Comparison of ENCODE assay signal across 8 cellular contexts in the genomic region with DNA sequence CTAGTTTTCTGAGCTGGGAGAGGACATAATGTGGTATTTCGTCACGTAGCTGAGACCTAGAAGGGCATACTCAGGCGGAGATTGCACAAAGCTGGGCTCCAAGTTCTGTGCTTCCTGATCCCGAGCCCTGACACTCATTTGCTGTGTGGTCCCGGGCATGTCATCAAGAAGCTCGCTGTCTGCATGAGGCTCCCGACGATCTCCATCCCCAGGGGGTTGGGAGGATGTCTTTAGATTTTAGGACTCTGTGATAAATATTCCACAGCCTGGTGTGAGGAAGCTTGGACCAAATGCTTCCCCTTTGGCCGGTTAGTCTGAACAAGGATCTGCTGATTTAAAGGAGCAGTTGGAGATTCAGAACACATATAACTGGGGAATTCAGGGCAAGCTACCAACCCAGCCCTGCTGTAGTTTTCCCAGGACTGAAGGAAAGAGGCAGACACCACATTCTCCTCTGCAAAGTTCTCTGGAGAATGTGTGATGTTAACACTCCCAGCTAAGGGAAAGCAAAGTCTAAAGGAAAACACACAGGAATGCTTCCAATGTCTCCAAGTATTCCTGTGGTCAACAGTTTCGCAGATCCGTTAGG. TPM values are rescaled to one million over a fixed set of nuclear protein-coding genes. Genes with fewer than 3 reads are reported as not detected.
A peak's percentile ranks its signal among the peaks of the same experiment; 100 is the strongest.
DNase-seq lines count a peak whose midpoint lies in the region; ATAC-seq and TF ChIP-seq lines count a peak whose summit lies in the region.

No MANE protein-coding gene starts in this region.

- peaks cover 5% of the 10 kb centered on the region for H3K27me3 Mint-ChIP-seq in brain
- H3K27me3 Mint-ChIP-seq in natural killer cell treated with Interleukin-12 subunit alpha and Interleukin-12 subunit beta and Interleukin-15 and Interleukin-18, amount 100 ng/mL, for 72 hours, result peaks cover 8 to 10% of the 10 kb centered on the region in 2 donors
- no peaks in the 10 kb centered on the region for H3K27me3 Mint-ChIP-seq in activated naive CD4-positive, alpha-beta T cell treated with anti-CD3 and anti-CD28 coated beads, Interleukin-2, amount 10 ng/mL, durations not matched to agents 7 days and 5 days

- peaks cover 40% of the 10 kb centered on the region for H3K4me1 ChIP-seq in skeletal muscle satellite cell (ENCODE audit: control insufficient read depth, insufficient read depth, low read length)

- CTCF ChIA-PET in activated naive CD4-positive, alpha-beta T cell treated with anti-CD3 and anti-CD28 coated beads, Interleukin-2, amount 10 ng/mL, durations not matched to agents 7 days and 5 days (lab: Charles Lee), result no interaction called here

- H3K36me3 ChIP-seq in skeletal muscle satellite cell (ENCODE audit: insufficient read depth, low read length), result no peaks in the 10 kb centered on the region

- peak overlapping the region; percentile 50 for H3K4me3 ChIP-seq in skeletal muscle satellite cell (ENCODE audit: low read length)

- peak overlapping the region; percentile 41 to 82 (median 75) for H3K4me3 Mint-ChIP-seq in brain
- no peak overlapping the region for H3K4me3 Mint-ChIP-seq in natural killer cell treated with Interleukin-12 subunit alpha and Interleukin-12 subunit beta and Interleukin-15 and Interleukin-18, amount 100 ng/mL, for 72 hours
- no peak overlapping the region for H3K4me3 Mint-ChIP-seq in activated naive CD4-positive, alpha-beta T cell treated with anti-CD3 and anti-CD28 coated beads, Interleukin-2, amount 10 ng/mL, durations not matched to agents 7 days and 5 days

- peaks cover 79% of the 10 kb centered on the region for H3K4me1 Mint-ChIP-seq in brain
- no peaks in the 10 kb centered on the region for H3K4me1 Mint-ChIP-seq in natural killer cell treated with Interleukin-12 subunit alpha and Interleukin-12 subunit beta and Interleukin-15 and Interleukin-18, amount 100 ng/mL, for 72 hours (ENCODE audit: low read depth in 2 of 2)
- H3K4me1 Mint-ChIP-seq in activated naive CD4-positive, alpha-beta T cell treated with anti-CD3 and anti-CD28 coated beads, Interleukin-2, amount 10 ng/mL, durations not matched to agents 7 days and 5 days, result no peaks in the 10 kb centered on the region

- H3K9me3 Mint-ChIP-seq in brain, result peaks cover 0 to 6% (median 0%) of the 10 kb centered on the region in 5 experiments
- H3K9me3 Mint-ChIP-seq in natural killer cell treated with Interleukin-12 subunit alpha and Interleukin-12 subunit beta and Interleukin-15 and Interleukin-18, amount 100 ng/mL, for 72 hours, result no peaks in the 10 kb centered on the region
- H3K9me3 Mint-ChIP-seq in activated naive CD4-positive, alpha-beta T cell treated with anti-CD3 and anti-CD28 coated beads, Interleukin-2, amount 10 ng/mL, durations not matched to agents 7 days and 5 days, result no peaks in the 10 kb centered on the region

- peak overlapping the region; percentile 73 for H3K9ac ChIP-seq in skeletal muscle satellite cell (ENCODE audit: low read depth, low read length)

- peak overlapping the region; percentile 87 for H3K4me2 ChIP-seq in skeletal muscle satellite cell (ENCODE audit: low read length)

- no peaks in the 10 kb centered on the region for H3K27me3 ChIP-seq in skeletal muscle satellite cell (ENCODE audit: control insufficient read depth, insufficient read depth, low read length)

- ATAC-seq in GM19395 (IDR thresholded peaks at IDR 0.05; ENCODE audit: unreplicated experiment) (no peak), GM21528 (IDR thresholded peaks at IDR 0.05; ENCODE audit: low FRiP score, unreplicated experiment) (no peak)
- ATAC-seq in natural killer cell treated with Interleukin-12 subunit alpha and Interleukin-12 subunit beta and Interleukin-15 and Interleukin-18, amount 100 ng/mL, for 72 hours, result no peak

- H3K27ac Mint-ChIP-seq in brain, result peak overlapping the region; percentile 66 to 98 (median 93)
- no peak overlapping the region for H3K27ac Mint-ChIP-seq in natural killer cell treated with Interleukin-12 subunit alpha and Interleukin-12 subunit beta and Interleukin-15 and Interleukin-18, amount 100 ng/mL, for 72 hours
- no peak overlapping the region for H3K27ac Mint-ChIP-seq in activated naive CD4-positive, alpha-beta T cell treated with anti-CD3 and anti-CD28 coated beads, Interleukin-2, amount 10 ng/mL, durations not matched to agents 7 days and 5 days

- no peaks in the 10 kb centered on the region for H3K36me3 Mint-ChIP-seq in brain
- H3K36me3 Mint-ChIP-seq in natural killer cell treated with Interleukin-12 subunit alpha and Interleukin-12 subunit beta and Interleukin-15 and Interleukin-18, amount 100 ng/mL, for 72 hours, result no peaks in the 10 kb centered on the region
- no peaks in the 10 kb centered on the region for H3K36me3 Mint-ChIP-seq in activated naive CD4-positive, alpha-beta T cell treated with anti-CD3 and anti-CD28 coated beads, Interleukin-2, amount 10 ng/mL, durations not matched to agents 7 days and 5 days

- DNase-seq in GM04503 (ENCODE audit: low read depth) (peak; percentile 93), left kidney (ENCODE audit: low read depth, low spot score) (peak; percentile 60)
- no peak for DNase-seq in natural killer cell treated with Interleukin-12 subunit alpha and Interleukin-12 subunit beta and Interleukin-15 and Interleukin-18, amount 100 ng/mL, for 72 hours (ENCODE audit: low spot score)
- DNase-seq in activated naive CD4-positive, alpha-beta T cell treated with anti-CD3 and anti-CD28 coated beads, Interleukin-2, amount 10 ng/mL, durations not matched to agents 7 days and 5 days, result no peak

- no peak for TF ChIP-seq CTCF in brain (conservative IDR thresholded peaks at IDR 0.05)

- H3K9me3 ChIP-seq in skeletal muscle satellite cell (replicated peaks; ENCODE audit: low read length), result no peaks in the 10 kb centered on the region

RNA-seq across cellular contexts. Expression of gene KCNE4, which starts 2.3 kb away (rescaled TPM):
- 3.6 TPM for polyA plus RNA-seq in brain (ENCODE audit: insufficient read depth, low read depth, low replicate concordance)
- total RNA-seq in skeletal muscle satellite cell (2012; rRNA removed), result 2.6 and 3.8 TPM in 2 replicates
- not detected for total RNA-seq in natural killer cell treated with Interleukin-12 subunit alpha and Interleukin-12 subunit beta and Interleukin-15 and Interleukin-18, amount 100 ng/mL, for 72 hours

Comparison
In these comparisons a context has a peak if more than half of its experiments do, and no peak if none do; other contexts are left out.
1. DNase-seq: peak in GM04503 (single experiment) and left kidney (single experiment); none in natural killer cell treated with Interleukin-12 subunit alpha and Interleukin-12 subunit beta and Interleukin-15 and Interleukin-18, amount 100 ng/mL, for 72 hours (single experiment) and activated naive CD4-positive, alpha-beta T cell treated with anti-CD3 and anti-CD28 coated beads, Interleukin-2, amount 10 ng/mL, durations not matched to agents 7 days and 5 days (single experiment).
2. H3K27ac Mint-ChIP-seq: peak in brain (5 of 5); none in natural killer cell treated with Interleukin-12 subunit alpha and Interleukin-12 subunit beta and Interleukin-15 and Interleukin-18, amount 100 ng/mL, for 72 hours (0 of 2) and activated naive CD4-positive, alpha-beta T cell treated with anti-CD3 and anti-CD28 coated beads, Interleukin-2, amount 10 ng/mL, durations not matched to agents 7 days and 5 days (single experiment).
3. H3K4me3 Mint-ChIP-seq: peak in brain (5 of 5); none in natural killer cell treated with Interleukin-12 subunit alpha and Interleukin-12 subunit beta and Interleukin-15 and Interleukin-18, amount 100 ng/mL, for 72 hours (single experiment) and activated naive CD4-positive, alpha-beta T cell treated with anti-CD3 and anti-CD28 coated beads, Interleukin-2, amount 10 ng/mL, durations not matched to agents 7 days and 5 days (single experiment).